25 cellular contexts compared by ENCODE assay signal in genomic region chr13:102901056-102901455, GRCh38.
"Had no signal": no experiment of that assay in that cellular context is flagged by ENCODE, and none has a peak within 500 bp of the region (broad histone marks: within the 10 kb centered on the region; RNA-seq: fewer than 3 reads in every experiment).

No MANE protein-coding gene starts in this region.

- H3K36me3 ChIP-seq: prostate gland, right lobe of liver, tibial nerve, upper lobe of right lung, vagina had no signal

- H3K27me3 ChIP-seq: foreskin keratinocyte, right lobe of liver, testis, tibial nerve, upper lobe of right lung, vagina had no signal

- DNase-seq: effector CD4-positive, alpha-beta T cell; endodermal cell; erythroblast; foreskin keratinocyte; hippocampal formation; left ventricle myocardium superior; mesenchymal stem cell; midbrain; naive B cell; occipital lobe; retina; right lobe of liver; stimulated activated CD4-positive, alpha-beta T cell treated with anti-CD3 and anti-CD28 coated beads, Interleukin-2, amount 100 ng/mL, for 24 hours; stimulated activated CD4-positive, alpha-beta T cell treated with anti-CD3 and anti-CD28 coated beads, Interleukin-4, amount 100 ng/mL, for 4 hours; stimulated activated naive B cell treated with anti-CD40 and anti-IgM and Interleukin-4, amounts not matched to agents 10 μg/mL and 1 μg/mL and 100 μg/mL, for 72 hours; stimulated activated naive CD8-positive, alpha-beta T cell treated with anti-CD3 and anti-CD28 coated beads, Interleukin-15, amount 100 ng/mL, for 72 hours; testis; upper lobe of right lung had no signal

- H3K4me1 ChIP-seq: parathyroid adenoma, prostate gland, testis, tibial nerve, upper lobe of right lung, vagina had no signal

- H3K27ac ChIP-seq: coronary artery, foreskin keratinocyte, parathyroid adenoma, prostate gland, testis, tibial nerve, upper lobe of right lung, vagina had no signal

- H3K9me3 ChIP-seq: prostate gland, right lobe of liver, testis, tibial nerve, upper lobe of right lung, vagina had no signal

- ATAC-seq: left ventricle myocardium superior; stimulated activated naive B cell treated with anti-CD40 and anti-IgM and Interleukin-4, amounts not matched to agents 10 μg/mL and 1 μg/mL and 100 μg/mL, for 72 hours; stimulated activated naive CD8-positive, alpha-beta T cell treated with anti-CD3 and anti-CD28 coated beads, Interleukin-15, amount 100 ng/mL, for 72 hours; upper lobe of right lung had no signal

- FAIRE-seq: endothelial cell of umbilical vein had no signal

- H3K4me3 ChIP-seq: coronary artery, lung, prostate gland, right lobe of liver, testis, tibial nerve, upper lobe of right lung, vagina had no signal
